ENCODE assay signal across 7 cellular contexts in the genomic region with DNA sequence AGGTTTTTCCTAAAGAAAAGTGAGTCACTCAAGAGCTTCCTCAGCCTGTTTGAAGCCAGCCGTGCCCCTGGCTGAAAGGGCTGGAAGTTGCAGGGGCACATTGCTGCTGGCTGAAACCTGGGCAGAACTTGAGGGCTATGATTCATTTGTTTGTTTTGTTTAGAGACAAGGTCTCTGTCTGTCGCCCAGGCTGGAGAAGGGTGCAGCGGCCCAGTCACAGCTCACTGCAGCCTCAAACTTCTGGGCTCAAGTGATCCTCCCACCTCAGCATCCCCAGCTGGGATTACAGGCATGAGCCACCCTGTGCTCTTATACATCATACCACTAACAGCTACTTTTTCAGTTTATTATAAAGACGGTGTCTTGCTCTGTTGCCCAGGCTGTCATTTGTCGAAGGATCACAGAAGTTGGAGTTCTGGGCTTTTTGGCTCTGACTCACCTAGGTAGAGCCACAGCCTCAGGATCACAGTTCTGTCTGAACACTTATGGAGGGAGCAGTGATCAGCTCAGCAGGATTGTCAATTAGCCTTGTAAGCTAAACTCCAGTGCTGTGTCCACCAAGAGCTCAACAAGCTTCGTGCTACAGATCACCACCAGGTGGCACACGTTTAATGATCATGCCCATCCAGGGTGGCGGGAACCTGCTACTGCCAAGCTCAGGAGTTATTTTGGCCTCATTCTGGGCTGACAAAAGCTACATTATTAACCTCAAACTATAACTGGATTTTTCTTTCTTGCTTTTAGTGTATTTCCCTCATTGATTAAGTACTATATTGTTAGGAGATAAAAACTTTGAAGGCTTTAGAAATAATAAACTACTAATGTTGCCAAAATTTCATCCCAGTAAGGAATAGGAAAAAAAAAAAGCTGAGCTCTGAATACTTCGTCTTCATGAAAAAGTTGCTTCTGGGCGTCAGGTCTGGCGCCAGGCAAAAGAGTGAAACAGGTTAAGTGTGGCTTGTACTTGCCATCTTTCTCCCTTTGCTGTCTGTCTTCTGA. TPM values are rescaled to one million over a fixed set of nuclear protein-coding genes. Genes with fewer than 3 reads are reported as not detected.
DNase-seq lines count a peak whose midpoint lies in the region; ATAC-seq and TF ChIP-seq lines count a peak whose summit lies in the region.

No MANE protein-coding gene starts in this region.

- peak; percentile 73 for DNase-seq in GM13976 (ENCODE audit: low spot score)
- DNase-seq in NCI-H446 (lab: John Stamatoyannopoulos, UW), result peak; percentile 75 to 81
- peak; percentile 42 for DNase-seq in activated CD4-positive, CD25-positive, alpha-beta regulatory T cell treated with anti-CD3 and anti-CD28 coated beads, Interleukin-2, amount 50 U/mL, for 72 hours
- peak; percentile 54 for DNase-seq in cerebellum (ENCODE audit: low spot score)
- peak in 1 of 2 donors; percentile 67 for DNase-seq in left lung
- DNase-seq in stimulated activated CD4-positive, alpha-beta T cell treated with anti-CD3 and anti-CD28 coated beads, TNF-alpha, amount 100 ng/mL, for 4 hours (ENCODE audit: low read depth in 3 of 3), result peak in 2 of 3 experiments; percentile 21 to 35

- H3K36me3 ChIP-seq in left lung, result no peaks in the 10 kb centered on the region

- TF ChIP-seq CTCF in GM13976 (IDR thresholded peaks at IDR 0.05; ENCODE audit: borderline replicate concordance, control extremely low read depth, extremely low read depth, insufficient read depth, missing control alignments), result peak; percentile 73
- peak; percentile 35 to 64 for TF ChIP-seq CTCF in left lung (IDR thresholded peaks at IDR 0.05)

- H3K27ac ChIP-seq in left lung, result no peak overlapping the region

- H3K9me3 ChIP-seq in left lung, result no peaks in the 10 kb centered on the region

- intact Hi-C loops in left lung (cut with DNase I), result no loop called here

- in situ Hi-C loops in GM13976 (cut with MboI; ENCODE audit: low sequenced_read_pairs, unreplicated experiment), result loop anchor here (5.0 kb wide), 1 partner anchor 285 kb away; no protein-coding TSS in a partner anchor

- peaks cover 0 to 4% of the 10 kb centered on the region in 2 donors for H3K4me1 ChIP-seq in left lung

- H3K4me3 ChIP-seq in left lung, result no peak overlapping the region

- peak; percentile 77 for ATAC-seq in HG03280 (IDR thresholded peaks at IDR 0.05; ENCODE audit: unreplicated experiment)
- ATAC-seq in left lung, result peak; percentile 95

- H3K27me3 ChIP-seq in left lung, result no peaks in the 10 kb centered on the region

RNA-seq across cellular contexts. Expression of gene ARHGEF33, which starts 57.9 kb away (rescaled TPM):
- 26.1 TPM for total RNA-seq in cerebellum
- total RNA-seq in left lung, result 1 to 10 TPM in 1 of 2 donors, under 1 TPM in 1; 0.82 to 1.2 TPM

Comparison
In these comparisons a context has a peak if more than half of its experiments do, and no peak if none do; other contexts are left out.
1. RNA of gene ARHGEF33, which starts 57.9 kb away (total RNA-seq): 26.1 TPM in cerebellum (single experiment); 0.82 to 1.2 TPM in left lung; every median in the first group is over 10 times any median in the second.